Comparison of ENCODE assay signal across 15 cellular contexts in genomic region chr6:13398421-13398994, GRCh38.
DNase-seq lines count a peak whose midpoint lies in the region; ATAC-seq and TF ChIP-seq lines count a peak whose summit lies in the region.
"Had no signal": no experiment of that assay in that cellular context is flagged by ENCODE, and none has a peak within 500 bp of the region (broad histone marks: within the 10 kb centered on the region; RNA-seq: fewer than 3 reads in every experiment).

No MANE protein-coding gene starts in this region.

- H3K4me1 Mint-ChIP-seq in nephron progenitor cell = peaks cover 19% of the 10 kb centered on the region
- H3K4me1 Mint-ChIP-seq in activated T-helper 2 cell treated with anti-CD3 and anti-CD28 coated beads, Interferon-gamma antibody, Interleukin-2, Interleukin-4, amounts not matched to agents 10 μg/mL and 5 μg/mL and 100 μg/mL, durations not matched to agents 14 hours and 24 hours and 36 hours (ENCODE audit: low read depth) = peaks cover 11% of the 10 kb centered on the region

- no peak for TF ChIP-seq CTCF in nephron progenitor cell (IDR thresholded peaks at IDR 0.05)

- H3K36me3 Mint-ChIP-seq in nephron progenitor cell (ENCODE audit: low read depth) = no peaks in the 10 kb centered on the region
- no peaks in the 10 kb centered on the region for H3K36me3 Mint-ChIP-seq in activated T-helper 2 cell treated with anti-CD3 and anti-CD28 coated beads, Interferon-gamma antibody, Interleukin-2, Interleukin-4, amounts not matched to agents 10 μg/mL and 5 μg/mL and 100 μg/mL, durations not matched to agents 14 hours and 24 hours and 36 hours (ENCODE audit: low read depth)

- peak; percentile 67 for DNase-seq in H7
- DNase-seq in NCI-H2227 treated with DMSO at 0.1 percent for 48 hours (lab: John Stamatoyannopoulos, UW) = peak; percentile 33
- DNase-seq in nephron progenitor cell = peak; percentile 27
- DNase-seq in foreskin melanocyte = no peak
- no peak for DNase-seq in activated T-helper 2 cell treated with anti-CD3 and anti-CD28 coated beads, Interferon-gamma antibody, Interleukin-2, Interleukin-4, amounts not matched to agents 10 μg/mL and 5 μg/mL and 100 μg/mL, durations not matched to agents 14 hours and 24 hours and 36 hours (ENCODE audit: low spot score)
- no peak for DNase-seq in hepatic stellate cell (ENCODE audit: low spot score)
- DNase-seq: activated gamma-delta T cell; aorta; DMS 273 treated with DMSO at 0.1 percent for 48 hours; NCI-H1048; OCI-M1; stimulated activated naive CD4-positive, alpha-beta T cell had no signal

- no peak overlapping the region for H3K4me3 ChIP-seq in H7 (ENCODE audit: insufficient read depth, low read depth, low read length)
- H3K4me3 ChIP-seq: vagina had no signal

- peak; percentile 14 for ATAC-seq in esophagus mucosa

- H3K27me3 Mint-ChIP-seq in nephron progenitor cell (ENCODE audit: low read depth, poor library complexity) = no peaks in the 10 kb centered on the region
- H3K27me3 Mint-ChIP-seq in activated T-helper 2 cell treated with anti-CD3 and anti-CD28 coated beads, Interferon-gamma antibody, Interleukin-2, Interleukin-4, amounts not matched to agents 10 μg/mL and 5 μg/mL and 100 μg/mL, durations not matched to agents 14 hours and 24 hours and 36 hours (ENCODE audit: low read depth) = peaks cover 2% of the 10 kb centered on the region
- H3K27me3 Mint-ChIP-seq: dendritic cell treated with granulocyte-macrophage colony-stimulating factor and Interleukin-4, amounts not matched to agents 40 ng/mL and 50 ng/mL, for 4 days had no signal

- no peaks in the 10 kb centered on the region for H3K36me3 ChIP-seq in H7 (replicated peaks; ENCODE audit: control insufficient read depth, insufficient read depth, low read length)
- H3K36me3 ChIP-seq: vagina had no signal

- H3K27ac Mint-ChIP-seq in nephron progenitor cell = no peak overlapping the region
- H3K27ac Mint-ChIP-seq in activated T-helper 2 cell treated with anti-CD3 and anti-CD28 coated beads, Interferon-gamma antibody, Interleukin-2, Interleukin-4, amounts not matched to agents 10 μg/mL and 5 μg/mL and 100 μg/mL, durations not matched to agents 14 hours and 24 hours and 36 hours = no peak overlapping the region
- H3K27ac Mint-ChIP-seq: dendritic cell treated with granulocyte-macrophage colony-stimulating factor and Interleukin-4, amounts not matched to agents 40 ng/mL and 50 ng/mL, for 4 days had no signal

- intact Hi-C loops in activated T-helper 2 cell treated with anti-CD3 and anti-CD28 coated beads, Interferon-gamma antibody, Interleukin-2, Interleukin-4, amounts not matched to agents 10 μg/mL and 5 μg/mL and 100 μg/mL, durations not matched to agents 14 hours and 24 hours and 36 hours (cut with micrococcal nuclease) = no loop called here

- H3K27me3 ChIP-seq in H7 (ENCODE audit: control insufficient read depth, insufficient read depth, low read length) = no peaks in the 10 kb centered on the region
- H3K27me3 ChIP-seq: vagina had no signal

- no peak overlapping the region for H3K4me3 Mint-ChIP-seq in nephron progenitor cell
- no peak overlapping the region for H3K4me3 Mint-ChIP-seq in activated T-helper 2 cell treated with anti-CD3 and anti-CD28 coated beads, Interferon-gamma antibody, Interleukin-2, Interleukin-4, amounts not matched to agents 10 μg/mL and 5 μg/mL and 100 μg/mL, durations not matched to agents 14 hours and 24 hours and 36 hours (ENCODE audit: low read depth)
- H3K4me3 Mint-ChIP-seq: dendritic cell treated with granulocyte-macrophage colony-stimulating factor and Interleukin-4, amounts not matched to agents 40 ng/mL and 50 ng/mL, for 4 days had no signal

- H3K9me3 Mint-ChIP-seq in nephron progenitor cell = no peaks in the 10 kb centered on the region
- H3K9me3 Mint-ChIP-seq in activated T-helper 2 cell treated with anti-CD3 and anti-CD28 coated beads, Interferon-gamma antibody, Interleukin-2, Interleukin-4, amounts not matched to agents 10 μg/mL and 5 μg/mL and 100 μg/mL, durations not matched to agents 14 hours and 24 hours and 36 hours = no peaks in the 10 kb centered on the region
- H3K9me3 Mint-ChIP-seq: dendritic cell treated with granulocyte-macrophage colony-stimulating factor and Interleukin-4, amounts not matched to agents 40 ng/mL and 50 ng/mL, for 4 days had no signal

Comparison
In these comparisons a context has a peak if more than half of its experiments do, and no peak if none do; other contexts are left out.
1. DNase-seq: peak in H7 (single experiment), NCI-H2227 treated with DMSO at 0.1 percent for 48 hours (single experiment) and nephron progenitor cell (single experiment); none in foreskin melanocyte (single experiment), activated T-helper 2 cell treated with anti-CD3 and anti-CD28 coated beads, Interferon-gamma antibody, Interleukin-2, Interleukin-4, amounts not matched to agents 10 μg/mL and 5 μg/mL and 100 μg/mL, durations not matched to agents 14 hours and 24 hours and 36 hours (single experiment) and hepatic stellate cell (single experiment).